Comparison of ENCODE assay signal across 8 cellular contexts in genomic region chr20:39081255-39081654, GRCh38.
DNase-seq lines count a peak whose midpoint lies in the region; ATAC-seq and TF ChIP-seq lines count a peak whose summit lies in the region.

No MANE protein-coding gene starts in this region.

- H3K4me3 Mint-ChIP-seq in endothelial cell (ENCODE audit: unreplicated experiment), result no peak overlapping the region

- peaks cover 6% of the 10 kb centered on the region for H3K27me3 Mint-ChIP-seq in endothelial cell (ENCODE audit: unreplicated experiment)

- peaks cover 6% of the 10 kb centered on the region for H3K4me1 Mint-ChIP-seq in endothelial cell (ENCODE audit: unreplicated experiment)

- H3K27ac Mint-ChIP-seq in endothelial cell (ENCODE audit: unreplicated experiment), result no peak overlapping the region

- peak; percentile 64 for ATAC-seq in HG03280 (IDR thresholded peaks at IDR 0.05; ENCODE audit: unreplicated experiment)
- ATAC-seq in GM19328 (IDR thresholded peaks at IDR 0.05; ENCODE audit: unreplicated experiment), result no peak

- TF ChIP-seq CTCF in endothelial cell (IDR thresholded peaks at IDR 0.05; ENCODE audit: unreplicated experiment), result peak; percentile 93

- DNase-seq in Daoy (ENCODE audit: low read depth), result peak; percentile 34
- DNase-seq in NOMO-1 treated with DMSO at 0.1 percent for 48 hours (lab: John Stamatoyannopoulos, UW; ENCODE audit: unreplicated experiment), result peak; percentile 47
- peak; percentile 70 to 72 for DNase-seq in activated CD8-positive, alpha-beta memory T cell treated with anti-CD3 and anti-CD28 coated beads for 4 hours (ENCODE audit: low read depth in 2 of 2)
- peak; percentile 90 for DNase-seq in endothelial cell (ENCODE audit: low spot score)
- DNase-seq in midbrain (lab: John Stamatoyannopoulos, UW), result peak; percentile 73
- DNase-seq in stimulated activated CD8-positive, alpha-beta memory T cell treated with anti-CD3 and anti-CD28 coated beads, Interleukin-4, amount 100 ng/mL, for 24 hours (ENCODE audit: low read depth), result peak; percentile 71

- no peaks in the 10 kb centered on the region for H3K9me3 Mint-ChIP-seq in endothelial cell (ENCODE audit: unreplicated experiment)

- no peaks in the 10 kb centered on the region for H3K36me3 Mint-ChIP-seq in endothelial cell (ENCODE audit: low read depth, unreplicated experiment)

Comparison
In these comparisons a context has a peak if more than half of its experiments do, and no peak if none do; other contexts are left out.
1. DNase-seq: peak in every context shown above with its lines; median percentile 90 in endothelial cell; 73 in midbrain; 71 in activated CD8-positive, alpha-beta memory T cell treated with anti-CD3 and anti-CD28 coated beads for 4 hours; 71 in stimulated activated CD8-positive, alpha-beta memory T cell treated with anti-CD3 and anti-CD28 coated beads, Interleukin-4, amount 100 ng/mL, for 24 hours; 47 in NOMO-1 treated with DMSO at 0.1 percent for 48 hours; 34 in Daoy.